Comparison of ENCODE assay signal across 9 cellular contexts in genomic region chr10:86359933-86360332, GRCh38. TPM values are rescaled to one million over a fixed set of nuclear protein-coding genes. Genes with fewer than 3 reads are reported as not detected.
"Had no signal": no experiment of that assay in that cellular context is flagged by ENCODE, and none has a peak within 500 bp of the region (broad histone marks: within the 10 kb centered on the region; RNA-seq: fewer than 3 reads in every experiment).

No MANE protein-coding gene starts in this region.

- H2AFZ ChIP-seq: GM23338 had no signal

- FAIRE-seq: H1, H54 had no signal

- H3K4me3 ChIP-seq: GM23338 had no signal

- H3K4me2 ChIP-seq: GM23338, KMS-11 had no signal

- DNase-seq: H9, HCEC 1CT, KBM-7 had no signal

- H3K27ac ChIP-seq: HL-60, KMS-11 had no signal

- ATAC-seq: GM23338 had no signal

- H3K9ac ChIP-seq: KMS-11 had no signal

RNA-seq across cellular contexts. Expression of gene GRID1, which starts 6.7 kb away (rescaled TPM):
- polyA plus RNA-seq: IgD-negative memory B cell had no signal
